8 cellular contexts compared by ENCODE assay signal in genomic region chr6:68343901-68344300, GRCh38.
DNase-seq lines count a peak whose midpoint lies in the region; ATAC-seq and TF ChIP-seq lines count a peak whose summit lies in the region.

No MANE protein-coding gene starts in this region.

- no peaks in the 10 kb centered on the region for H3K4me1 ChIP-seq in body of pancreas

- no peak overlapping the region for H3K4me3 Mint-ChIP-seq in nephron

- 15 to 29% methylated on average over 1 of the region's 1 CpG for WGBS in body of pancreas, 2 donors

- intact Hi-C loops in body of pancreas (cut with DNase I) = no loop called here

- peak; percentile 13 to 47 (median 26) for TF ChIP-seq CTCF in body of pancreas (IDR thresholded peaks at IDR 0.05)
- TF ChIP-seq CTCF in nephron (IDR thresholded peaks at IDR 0.05; ENCODE audit: unreplicated experiment in 3 of 3) = peak in 2 of 3 experiments; percentile 31 to 43

- no peak overlapping the region for H3K27ac ChIP-seq in body of pancreas

- H3K27ac Mint-ChIP-seq in nephron = no peak overlapping the region

- H3K36me3 ChIP-seq in body of pancreas (replicated peaks in 1 of 2; ENCODE audit: insufficient read depth in 1 of 2, low read depth in 2 of 2) = no peaks in the 10 kb centered on the region

- no peaks in the 10 kb centered on the region for H3K27me3 Mint-ChIP-seq in nephron (ENCODE audit: low read depth)

- no peaks in the 10 kb centered on the region for H3K27me3 ChIP-seq in body of pancreas

- no peaks in the 10 kb centered on the region for H3K9me3 Mint-ChIP-seq in nephron

- peak; percentile 84 for ATAC-seq in GM19328 (IDR thresholded peaks at IDR 0.05; ENCODE audit: unreplicated experiment)
- ATAC-seq in HG03565 (IDR thresholded peaks at IDR 0.05; ENCODE audit: unreplicated experiment) = peak; percentile 94
- peak; percentile 58 for ATAC-seq in body of pancreas
- no peak for ATAC-seq in HG02840 (IDR thresholded peaks at IDR 0.05; ENCODE audit: low FRiP score, unreplicated experiment)

- no peaks in the 10 kb centered on the region for H3K9me3 ChIP-seq in body of pancreas

- no peaks in the 10 kb centered on the region for H3K36me3 Mint-ChIP-seq in nephron (ENCODE audit: low read depth)

- no peaks in the 10 kb centered on the region for H3K4me1 Mint-ChIP-seq in nephron

- H3K4me3 ChIP-seq in body of pancreas = no peak overlapping the region

- DNase-seq in COLO668 (lab: John Stamatoyannopoulos, UW; ENCODE audit: unreplicated experiment) (peak; percentile 38), NCI-H524 (lab: John Stamatoyannopoulos, UW) (peak; percentile 70 to 87), body of pancreas (peak; percentile 16 to 44 (median 24)), middle frontal gyrus (ENCODE audit: extremely low spot score, low spot score) (no peak)

- no peak for TF ChIP-seq POLR2A in body of pancreas (IDR thresholded peaks at IDR 0.05)
